Comparison of ENCODE assay signal across 19 cellular contexts in genomic region chr12:11856971-11857370, GRCh38.
DNase-seq lines count a peak whose midpoint lies in the region; ATAC-seq and TF ChIP-seq lines count a peak whose summit lies in the region.
"Had no signal": no experiment of that assay in that cellular context is flagged by ENCODE, and none has a peak within 500 bp of the region (broad histone marks: within the 10 kb centered on the region; RNA-seq: fewer than 3 reads in every experiment).

No MANE protein-coding gene starts in this region.

- no peaks in the 10 kb centered on the region for H3K9me3 Mint-ChIP-seq in MCF 10A (ENCODE audit: unreplicated experiment)
- no peaks in the 10 kb centered on the region for H3K9me3 Mint-ChIP-seq in stimulated activated naive B cell treated with anti-CD40 and anti-IgM and Interleukin-4, amounts not matched to agents 10 μg/mL and 1 μg/mL and 100 μg/mL, for 72 hours
- no peaks in the 10 kb centered on the region for H3K9me3 Mint-ChIP-seq in activated CD4-positive, alpha-beta memory T cell treated with anti-CD3 and anti-CD28 coated beads, Interleukin-2, amount 10 ng/mL, durations not matched to agents 7 days and 5 days
- H3K9me3 Mint-ChIP-seq: activated naive CD4-positive, alpha-beta T cell treated with anti-CD3 and anti-CD28 coated beads, Interleukin-2, amount 50 U/mL, for 24 hours; CD4-positive, alpha-beta memory T cell; neural progenitor cell; stimulated activated naive CD8-positive, alpha-beta T cell treated with anti-CD3 and anti-CD28 coated beads, Interleukin-15, amount 100 ng/mL, for 72 hours had no signal

- BruUV-seq in MCF 10A (replicated peaks; lab: Mats Ljungman, UMichigan): no TSS peak

- peaks cover 8 to 21% of the 10 kb centered on the region in 2 donors for H3K4me1 ChIP-seq in muscle layer of duodenum (ENCODE audit: control insufficient read depth in 1 of 2, insufficient read depth in 2 of 2, low read length in 2 of 2)

- H3K4me3 Mint-ChIP-seq in MCF 10A (ENCODE audit: unreplicated experiment): no peak overlapping the region
- no peak overlapping the region for H3K4me3 Mint-ChIP-seq in stimulated activated naive B cell treated with anti-CD40 and anti-IgM and Interleukin-4, amounts not matched to agents 10 μg/mL and 1 μg/mL and 100 μg/mL, for 72 hours
- H3K4me3 Mint-ChIP-seq in activated CD4-positive, alpha-beta memory T cell treated with anti-CD3 and anti-CD28 coated beads, Interleukin-2, amount 10 ng/mL, durations not matched to agents 7 days and 5 days: no peak overlapping the region
- H3K4me3 Mint-ChIP-seq: activated naive CD4-positive, alpha-beta T cell treated with anti-CD3 and anti-CD28 coated beads, Interleukin-2, amount 50 U/mL, for 24 hours; CD4-positive, alpha-beta memory T cell; neural progenitor cell; stimulated activated naive CD8-positive, alpha-beta T cell treated with anti-CD3 and anti-CD28 coated beads, Interleukin-15, amount 100 ng/mL, for 72 hours had no signal

- no peaks in the 10 kb centered on the region for H3K9me3 ChIP-seq in muscle layer of duodenum (ENCODE audit: control insufficient read depth in 1 of 2, low read length in 2 of 2)
- H3K9me3 ChIP-seq: left ventricle myocardium inferior had no signal

- no peak for ATAC-seq in stimulated activated naive B cell treated with anti-CD40 and anti-IgM and Interleukin-4, amounts not matched to agents 10 μg/mL and 1 μg/mL and 100 μg/mL, for 72 hours (replicated peaks)
- ATAC-seq: K562; stimulated activated naive CD8-positive, alpha-beta T cell treated with anti-CD3 and anti-CD28 coated beads, Interleukin-15, amount 100 ng/mL, for 72 hours had no signal

- no peak overlapping the region for H3K4me3 ChIP-seq in NB4 (ENCODE audit: low read depth, low read length)
- H3K4me3 ChIP-seq in muscle layer of duodenum (ENCODE audit: low read depth in 1 of 2, low read length in 2 of 2): no peak overlapping the region
- H3K4me3 ChIP-seq: K562, left ventricle myocardium inferior, neural progenitor cell had no signal

- H3K27ac ChIP-seq in muscle layer of duodenum (ENCODE audit: low read length): peak overlapping the region; percentile 3

- intact Hi-C loops in MCF 10A (cut with micrococcal nuclease): no loop called here

- DNase-seq in GF-D8 (lab: John Stamatoyannopoulos, UW) (peak; percentile 80), NB4 (ENCODE audit: low read depth) (peak; percentile 89), MCF 10A (ENCODE audit: unreplicated experiment) (peak; percentile 42), 8988T (no peak), ecto neural progenitor cell (ENCODE audit: low spot score) (no peak)
- no peak for DNase-seq in stimulated activated naive B cell treated with anti-CD40 and anti-IgM and Interleukin-4, amounts not matched to agents 10 μg/mL and 1 μg/mL and 100 μg/mL, for 72 hours
- no peak for DNase-seq in activated CD4-positive, alpha-beta memory T cell treated with anti-CD3 and anti-CD28 coated beads, Interleukin-2, amount 10 ng/mL, durations not matched to agents 7 days and 5 days
- DNase-seq: CD4-positive, alpha-beta memory T cell; central memory CD4-positive, alpha-beta T cell; H7; left ventricle myocardium inferior; NCI-H1694; NCI-H82; Right ventricle myocardium superior; stimulated activated naive CD8-positive, alpha-beta T cell treated with anti-CD3 and anti-CD28 coated beads, Interleukin-15, amount 100 ng/mL, for 72 hours had no signal

- no peak overlapping the region for H3K27ac Mint-ChIP-seq in MCF 10A (ENCODE audit: low read depth, unreplicated experiment)
- H3K27ac Mint-ChIP-seq in stimulated activated naive B cell treated with anti-CD40 and anti-IgM and Interleukin-4, amounts not matched to agents 10 μg/mL and 1 μg/mL and 100 μg/mL, for 72 hours: no peak overlapping the region
- no peak overlapping the region for H3K27ac Mint-ChIP-seq in activated CD4-positive, alpha-beta memory T cell treated with anti-CD3 and anti-CD28 coated beads, Interleukin-2, amount 10 ng/mL, durations not matched to agents 7 days and 5 days
- H3K27ac Mint-ChIP-seq: neural progenitor cell; stimulated activated naive CD8-positive, alpha-beta T cell treated with anti-CD3 and anti-CD28 coated beads, Interleukin-15, amount 100 ng/mL, for 72 hours had no signal

- H3K27me3 Mint-ChIP-seq in MCF 10A (ENCODE audit: insufficient read depth, unreplicated experiment): no peaks in the 10 kb centered on the region
- H3K27me3 Mint-ChIP-seq in stimulated activated naive B cell treated with anti-CD40 and anti-IgM and Interleukin-4, amounts not matched to agents 10 μg/mL and 1 μg/mL and 100 μg/mL, for 72 hours: no peaks in the 10 kb centered on the region
- H3K27me3 Mint-ChIP-seq in activated CD4-positive, alpha-beta memory T cell treated with anti-CD3 and anti-CD28 coated beads, Interleukin-2, amount 10 ng/mL, durations not matched to agents 7 days and 5 days: no peaks in the 10 kb centered on the region
- H3K27me3 Mint-ChIP-seq: activated naive CD4-positive, alpha-beta T cell treated with anti-CD3 and anti-CD28 coated beads, Interleukin-2, amount 50 U/mL, for 24 hours; CD4-positive, alpha-beta memory T cell; stimulated activated naive CD8-positive, alpha-beta T cell treated with anti-CD3 and anti-CD28 coated beads, Interleukin-15, amount 100 ng/mL, for 72 hours had no signal

- CTCF ChIA-PET in MCF 10A (lab: Yijun Ruan, JAX): no interaction called here
- CTCF ChIA-PET in activated CD4-positive, alpha-beta memory T cell treated with anti-CD3 and anti-CD28 coated beads, Interleukin-2, amount 10 ng/mL, durations not matched to agents 7 days and 5 days (lab: Charles Lee): interaction anchor here (1.6 to 1.7 kb wide), 2 partner anchors 176 to 277 kb away, joined by 3 to 6 read pairs; no protein-coding TSS in a partner anchor

- POLR2A ChIA-PET in MCF 10A (lab: Yijun Ruan, JAX): interaction anchor here (1.3 kb wide), 1 partner anchor 207 kb away, joined by 5 read pairs; no protein-coding TSS in a partner anchor
- POLR2A ChIA-PET in activated CD4-positive, alpha-beta memory T cell treated with anti-CD3 and anti-CD28 coated beads, Interleukin-2, amount 10 ng/mL, durations not matched to agents 7 days and 5 days (lab: Charles Lee): no interaction called here

- peaks cover 34% of the 10 kb centered on the region for H3K36me3 Mint-ChIP-seq in MCF 10A (ENCODE audit: insufficient read depth, unreplicated experiment)
- H3K36me3 Mint-ChIP-seq in stimulated activated naive B cell treated with anti-CD40 and anti-IgM and Interleukin-4, amounts not matched to agents 10 μg/mL and 1 μg/mL and 100 μg/mL, for 72 hours: peaks cover 55 to 69% of the 10 kb centered on the region in 2 donors
- H3K36me3 Mint-ChIP-seq in activated CD4-positive, alpha-beta memory T cell treated with anti-CD3 and anti-CD28 coated beads, Interleukin-2, amount 10 ng/mL, durations not matched to agents 7 days and 5 days (ENCODE audit: low read depth): peaks cover 61% of the 10 kb centered on the region

- peaks cover 6% of the 10 kb centered on the region for H3K4me1 Mint-ChIP-seq in MCF 10A (ENCODE audit: insufficient read depth, unreplicated experiment)
- H3K4me1 Mint-ChIP-seq in stimulated activated naive B cell treated with anti-CD40 and anti-IgM and Interleukin-4, amounts not matched to agents 10 μg/mL and 1 μg/mL and 100 μg/mL, for 72 hours: peaks cover 24 to 49% of the 10 kb centered on the region in 2 donors
- H3K4me1 Mint-ChIP-seq in activated CD4-positive, alpha-beta memory T cell treated with anti-CD3 and anti-CD28 coated beads, Interleukin-2, amount 10 ng/mL, durations not matched to agents 7 days and 5 days: peaks cover 15% of the 10 kb centered on the region

- TF ChIP-seq CTCF in NB4 (IDR thresholded peaks at IDR 0.05; ENCODE audit: low read depth, low read length) (no peak), MCF 10A (IDR thresholded peaks at IDR 0.05; ENCODE audit: unreplicated experiment) (no peak)

- no peak for TF ChIP-seq POLR2A in NB4 (IDR thresholded peaks at IDR 0.05; ENCODE audit: extremely low read depth, insufficient read length)

- H3K27me3 ChIP-seq in muscle layer of duodenum (ENCODE audit: low read depth, low read length): no peaks in the 10 kb centered on the region
- H3K27me3 ChIP-seq: neural progenitor cell had no signal

- H3K36me3 ChIP-seq in muscle layer of duodenum (ENCODE audit: control insufficient read depth in 1 of 2, insufficient read depth in 2 of 2, low read length in 2 of 2): peaks cover 22 to 28% of the 10 kb centered on the region in 2 donors
- H3K36me3 ChIP-seq: neural progenitor cell had no signal

Comparison
In these comparisons a context has a peak if more than half of its experiments do, and no peak if none do; other contexts are left out.
1. DNase-seq: peak in GF-D8 (single experiment), NB4 (single experiment) and MCF 10A (single experiment); none in stimulated activated naive B cell treated with anti-CD40 and anti-IgM and Interleukin-4, amounts not matched to agents 10 μg/mL and 1 μg/mL and 100 μg/mL, for 72 hours (single experiment), 8988T (single experiment), ecto neural progenitor cell (single experiment) and activated CD4-positive, alpha-beta memory T cell treated with anti-CD3 and anti-CD28 coated beads, Interleukin-2, amount 10 ng/mL, durations not matched to agents 7 days and 5 days (single experiment).